8 cellular contexts compared by ENCODE assay signal in the genomic region with DNA sequence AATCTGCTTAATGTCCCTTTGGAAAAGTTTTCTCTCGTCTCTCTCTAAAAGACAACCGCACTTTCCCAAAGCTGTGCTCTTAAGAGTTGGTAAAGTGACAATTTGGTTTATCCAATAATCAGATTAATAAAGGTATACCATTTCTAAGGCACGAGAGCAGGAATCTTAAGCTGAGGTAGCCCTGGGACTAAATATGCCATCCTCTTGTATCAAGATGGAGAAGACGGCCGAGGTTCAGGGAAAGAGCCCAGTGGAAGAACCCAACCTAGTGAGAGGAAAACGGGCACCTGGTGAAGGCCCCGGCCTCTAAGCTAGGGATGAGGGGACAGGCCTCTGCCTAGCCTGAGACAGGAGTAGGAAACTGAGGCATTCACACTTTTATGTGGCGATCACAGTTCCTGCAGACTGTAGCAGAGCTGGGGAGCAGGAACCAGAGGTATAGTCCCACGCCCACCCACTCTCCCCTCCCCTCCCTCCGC. TPM values are rescaled to one million over a fixed set of nuclear protein-coding genes. Genes with fewer than 3 reads are reported as not detected.
DNase-seq lines count a peak whose midpoint lies in the region; ATAC-seq and TF ChIP-seq lines count a peak whose summit lies in the region.

No MANE protein-coding gene starts in this region.

- peak overlapping the region; percentile 99 for H3K4me3 Mint-ChIP-seq in activated naive CD4-positive, alpha-beta T cell treated with anti-CD3 and anti-CD28 coated beads, Interleukin-2, amount 50 U/mL, for 24 hours

- no peak for TF ChIP-seq POLR2A in right lobe of liver (IDR thresholded peaks at IDR 0.05)
- no peak for TF ChIP-seq POLR2A in upper lobe of left lung (IDR thresholded peaks at IDR 0.05)

- intact Hi-C loops in right lobe of liver (cut with DNase I), result no loop called here

- TF ChIP-seq CTCF in right lobe of liver (IDR thresholded peaks at IDR 0.05), result no peak
- TF ChIP-seq CTCF in upper lobe of left lung (IDR thresholded peaks at IDR 0.05), result no peak

- H3K4me1 Mint-ChIP-seq in activated naive CD4-positive, alpha-beta T cell treated with anti-CD3 and anti-CD28 coated beads, Interleukin-2, amount 50 U/mL, for 24 hours, result peaks cover 24% of the 10 kb centered on the region

- no peaks in the 10 kb centered on the region for H3K27me3 Mint-ChIP-seq in activated naive CD4-positive, alpha-beta T cell treated with anti-CD3 and anti-CD28 coated beads, Interleukin-2, amount 50 U/mL, for 24 hours

- DNase-seq in activated naive CD4-positive, alpha-beta T cell treated with Interleukin-2 at 50 U/mL for 16 hours, result no peak
- no peak for DNase-seq in adipocyte (ENCODE audit: low read depth)
- no peak for DNase-seq in right lobe of liver
- DNase-seq in upper lobe of left lung, result no peak
- DNase-seq in DMS53 (lab: John Stamatoyannopoulos, UW), result no peak
- DNase-seq in mucosa of gallbladder (ENCODE audit: low spot score), result no peak

- peaks cover 20% of the 10 kb centered on the region for H3K36me3 Mint-ChIP-seq in activated naive CD4-positive, alpha-beta T cell treated with anti-CD3 and anti-CD28 coated beads, Interleukin-2, amount 50 U/mL, for 24 hours

- H3K27ac Mint-ChIP-seq in activated naive CD4-positive, alpha-beta T cell treated with anti-CD3 and anti-CD28 coated beads, Interleukin-2, amount 50 U/mL, for 24 hours, result peak overlapping the region; percentile 59

- H3K9me3 Mint-ChIP-seq in activated naive CD4-positive, alpha-beta T cell treated with anti-CD3 and anti-CD28 coated beads, Interleukin-2, amount 50 U/mL, for 24 hours, result no peaks in the 10 kb centered on the region

- H3K9ac ChIP-seq in adipocyte (ENCODE audit: low read length), result peak overlapping the region; percentile 99

- H3K4me3 ChIP-seq in adipocyte (ENCODE audit: low read length) (peak overlapping the region; percentile 100), right lobe of liver (peak overlapping the region; percentile 63 to 89 (median 88)), upper lobe of left lung (peak overlapping the region in 3 of 4 donors; percentile 72 to 93 (median 91))

- H3K27me3 ChIP-seq in adipocyte (replicated peaks; ENCODE audit: control insufficient read depth, insufficient read depth, low read length), result no peaks in the 10 kb centered on the region
- H3K27me3 ChIP-seq in right lobe of liver, result no peaks in the 10 kb centered on the region
- no peaks in the 10 kb centered on the region for H3K27me3 ChIP-seq in upper lobe of left lung

- peaks cover 6% of the 10 kb centered on the region for H3K36me3 ChIP-seq in adipocyte (ENCODE audit: control insufficient read depth, insufficient read depth, low read length, severe bottlenecking)
- no peaks in the 10 kb centered on the region for H3K36me3 ChIP-seq in right lobe of liver
- peaks cover 0 to 14% (median 0%) of the 10 kb centered on the region in 4 donors for H3K36me3 ChIP-seq in upper lobe of left lung

- no peak for ATAC-seq in right lobe of liver
- ATAC-seq in upper lobe of left lung (ENCODE audit: low FRiP score in 2 of 2), result no peak
- no peak for ATAC-seq in HG03469 (IDR thresholded peaks at IDR 0.05; ENCODE audit: unreplicated experiment)

- no peaks in the 10 kb centered on the region for H3K9me3 ChIP-seq in adipocyte (ENCODE audit: control insufficient read depth, low read length)
- no peaks in the 10 kb centered on the region for H3K9me3 ChIP-seq in right lobe of liver
- no peaks in the 10 kb centered on the region for H3K9me3 ChIP-seq in upper lobe of left lung

- 33% methylated on average over 9 of the region's 10 CpGs for whole genome bisulfite sequencing in right lobe of liver (ENCODE audit: insufficient coverage, low coverage, low lambda C conversion rate, missing lambda C conversion rate)
- WGBS in upper lobe of left lung, 2 donors, result 34 to 37% methylated on average over 8 to 10 of the region's 10 CpGs

- H3K27ac ChIP-seq in right lobe of liver, result peak overlapping the region in 1 of 3 donors; percentile 70
- H3K27ac ChIP-seq in upper lobe of left lung, result peak overlapping the region; percentile 80 to 92 (median 90)

- TF ChIP-seq EP300 in upper lobe of left lung (IDR thresholded peaks at IDR 0.05), result no peak

- H3K4me1 ChIP-seq in adipocyte (ENCODE audit: control insufficient read depth, insufficient read depth, low read length) (peaks cover 34% of the 10 kb centered on the region), right lobe of liver (peaks cover 0 to 29% (median 15%) of the 10 kb centered on the region in 4 donors), upper lobe of left lung (peaks cover 17 to 40% (median 34%) of the 10 kb centered on the region in 4 donors)

RNA-seq across cellular contexts. Expression of a gene that starts 0.3 kb away (rescaled TPM):
- total RNA-seq in right lobe of liver (100 to 1,000 TPM in 2 of 6 experiments, 10 to 100 TPM in 4; 73.5 to 123 (median 91.6) TPM), upper lobe of left lung (100 to 1,000 TPM; 126 to 212 (median 160) TPM), mucosa of gallbladder (113 TPM)

RNA-seq across cellular contexts. Expression of a gene that starts 36.0 kb away (rescaled TPM):
- total RNA-seq in right lobe of liver (1 to 10 TPM; 1.3 to 3.3 (median 3.0) TPM), upper lobe of left lung (10 to 100 TPM in 2 of 6 donors, 1 to 10 TPM in 4; 5.9 to 27.2 (median 8.8) TPM), mucosa of gallbladder (20.9 TPM)
